ENCODE assay signal across 1 cellular context in genomic region chr15:95350908-95351307, GRCh38.
TF ChIP-seq lines count a peak whose summit lies in the region.

No MANE protein-coding gene starts in this region.

TF ChIP-seq in GM12878, 131 proteins besides CTCF, POLR2A, EP300 and RAD21 (continued from another document and continues in another):
- TF ChIP-seq SMARCA5 (IDR thresholded peaks at IDR 0.05) = no peak
- TF ChIP-seq NFYA (IDR thresholded peaks at IDR 0.05; ENCODE audit: borderline replicate concordance, low read depth, low read length) = no peak
- no peak for TF ChIP-seq PBX3 (IDR thresholded peaks at IDR 0.05; ENCODE audit: insufficient replicate concordance, low read depth, low read length)
- no peak for TF ChIP-seq TCF12 (IDR thresholded peaks at IDR 0.05; ENCODE audit: low read depth, low read length)
- TF ChIP-seq SIX5 (IDR thresholded peaks at IDR 0.05; ENCODE audit: low read depth, low read length, severe bottlenecking) = no peak
- TF ChIP-seq BCL11A (IDR thresholded peaks at IDR 0.05; ENCODE audit: low read depth, low read length) = no peak
- TF ChIP-seq BMI1 (IDR thresholded peaks at IDR 0.05; ENCODE audit: borderline replicate concordance) = no peak
- TF ChIP-seq NFIC (IDR thresholded peaks at IDR 0.05; ENCODE audit: low read depth, low read length) = no peak
- TF ChIP-seq MEF2B (IDR thresholded peaks at IDR 0.05; ENCODE audit: partially characterized antibody, poor library complexity, severe bottlenecking) = peak; percentile 87
- TF ChIP-seq CREB1 (IDR thresholded peaks at IDR 0.05; ENCODE audit: low read depth) = no peak
- TF ChIP-seq SMAD5 (IDR thresholded peaks at IDR 0.05; ENCODE audit: low read depth) = no peak
- TF ChIP-seq ZNF217 (IDR thresholded peaks at IDR 0.05) = peak; percentile 83; the same call in 1 of the 2 replicates
- no peak for TF ChIP-seq BACH1 (IDR thresholded peaks at IDR 0.05; ENCODE audit: borderline replicate concordance)
- no peak for TF ChIP-seq POLR2AphosphoS5 (IDR thresholded peaks at IDR 0.05; ENCODE audit: low read length)
- TF ChIP-seq ATF7 (IDR thresholded peaks at IDR 0.05; ENCODE audit: low read depth) = no peak
- no peak for TF ChIP-seq GABPA (IDR thresholded peaks at IDR 0.05; ENCODE audit: low read depth)
- TF ChIP-seq TCF7 (IDR thresholded peaks at IDR 0.05; ENCODE audit: borderline replicate concordance) = no peak
- TF ChIP-seq RBBP5 (conservative IDR thresholded peaks at IDR 0.05) = no peak
- no peak for TF ChIP-seq ATF3 (IDR thresholded peaks at IDR 0.05; ENCODE audit: borderline replicate concordance, extremely low read depth, low read depth, low read length)
- no peak for TF ChIP-seq HCFC1 (IDR thresholded peaks at IDR 0.05; ENCODE audit: low read length)
- TF ChIP-seq ZSCAN29 (IDR thresholded peaks at IDR 0.05) = no peak
- no peak for TF ChIP-seq USF1 (IDR thresholded peaks at IDR 0.05; ENCODE audit: borderline replicate concordance, extremely low read length, insufficient read depth, low read depth, low read length)
- TF ChIP-seq YBX1 (IDR thresholded peaks at IDR 0.05) = no peak
- TF ChIP-seq HDGF (IDR thresholded peaks at IDR 0.05) = no peak
- TF ChIP-seq MTA2 (IDR thresholded peaks at IDR 0.05; ENCODE audit: low read depth) = peak; percentile 49; the same call in 1 of the 2 replicates
- 0 out of 2 replicates have a peak, but pooled peaks have one; percentile 36 for TF ChIP-seq ZNF687 (IDR thresholded peaks at IDR 0.05)
- TF ChIP-seq SREBF1 (IDR thresholded peaks at IDR 0.05; ENCODE audit: low read length) = no peak
- TF ChIP-seq NR2C1 (IDR thresholded peaks at IDR 0.05) = no peak
- no peak for TF ChIP-seq IRF3 (IDR thresholded peaks at IDR 0.05)
- TF ChIP-seq SMAD1 (IDR thresholded peaks at IDR 0.05; ENCODE audit: low read depth, partially characterized antibody) = no peak
- peak; percentile 70; the same call in 1 of the 2 replicates for TF ChIP-seq RELB (IDR thresholded peaks at IDR 0.05; ENCODE audit: low read depth)
- no peak for TF ChIP-seq ZNF207 (IDR thresholded peaks at IDR 0.05; ENCODE audit: borderline replicate concordance)
- no peak for TF ChIP-seq TAF1 (IDR thresholded peaks at IDR 0.05; ENCODE audit: borderline replicate concordance, low read depth, low read length)
- TF ChIP-seq ZNF592 (IDR thresholded peaks at IDR 0.05) = 0 out of 2 replicates have a peak, but pooled peaks have one; percentile 26
- no peak for TF ChIP-seq REST (IDR thresholded peaks at IDR 0.05; ENCODE audit: low read depth, low read length)
- TF ChIP-seq FOXK2 (IDR thresholded peaks at IDR 0.05) = no peak
- TF ChIP-seq DPF2 (IDR thresholded peaks at IDR 0.05) = no peak
- TF ChIP-seq NBN (IDR thresholded peaks at IDR 0.05) = no peak
- no peak for TF ChIP-seq CHD2 (IDR thresholded peaks at IDR 0.05; ENCODE audit: borderline replicate concordance, low read depth, low read length)
- TF ChIP-seq MYB (IDR thresholded peaks at IDR 0.05; ENCODE audit: borderline replicate concordance, low read depth, low read length) = no peak
- no peak for TF ChIP-seq BCL3 (IDR thresholded peaks at IDR 0.05; ENCODE audit: borderline replicate concordance, insufficient read depth, low read depth, low read length, poor library complexity, severe bottlenecking)
- no peak for TF ChIP-seq CBFB (IDR thresholded peaks at IDR 0.05; ENCODE audit: low read depth)
- peak; percentile 44; the same call in 1 of the 2 replicates for TF ChIP-seq IKZF1 (conservative IDR thresholded peaks at IDR 0.05)
- no peak for TF ChIP-seq HDAC6 (IDR thresholded peaks at IDR 0.05; ENCODE audit: unreplicated experiment)
